Comparison of ENCODE assay signal across 9 cellular contexts in the genomic region with DNA sequence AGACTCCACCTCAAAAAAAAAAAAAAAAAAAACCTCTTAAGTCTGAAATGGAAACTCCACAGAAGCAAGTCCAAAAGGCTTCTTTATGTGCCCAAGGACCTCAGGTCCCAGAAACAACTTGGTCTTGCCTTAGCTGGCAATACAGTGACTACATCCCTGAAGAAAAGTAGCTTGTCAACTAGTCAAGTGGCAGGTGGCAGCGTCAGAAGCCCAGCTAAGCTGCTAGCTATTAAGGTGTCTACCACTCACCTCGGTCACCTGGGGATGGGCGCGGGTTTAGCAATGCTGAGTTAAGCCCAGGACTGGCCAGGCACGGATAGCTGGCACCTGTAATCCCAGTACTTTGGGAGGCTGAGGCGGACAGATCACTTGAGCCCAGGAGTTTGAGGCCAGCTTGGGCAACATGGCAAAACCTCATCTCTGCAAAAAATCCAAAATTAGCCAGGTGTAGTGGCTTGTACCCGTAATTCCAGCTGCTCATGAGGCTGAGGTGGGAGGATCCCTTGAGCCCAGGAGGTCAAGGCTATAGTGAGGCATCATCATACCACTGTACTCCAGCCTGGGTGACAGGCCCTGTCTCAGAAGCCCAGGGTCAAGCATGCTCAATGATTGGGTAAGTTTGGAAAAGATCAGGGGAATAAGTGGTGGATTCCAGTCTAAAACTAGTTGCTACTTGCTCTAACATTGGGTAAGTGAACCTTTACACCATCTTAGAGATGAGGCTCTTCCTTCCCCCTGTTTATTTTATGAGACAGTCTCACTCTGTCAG. TPM values are rescaled to one million over a fixed set of nuclear protein-coding genes. Genes with fewer than 3 reads are reported as not detected.
DNase-seq lines count a peak whose midpoint lies in the region; ATAC-seq, FAIRE-seq and TF ChIP-seq lines count a peak whose summit lies in the region.
"Not testable (repeated sequence)": the region's sequence is repeated elsewhere in the genome, so short reads cannot be mapped to it uniquely, and the experiment has no call there.
"Had no signal": no experiment of that assay in that cellular context is flagged by ENCODE, and none has a peak within 500 bp of the region (broad histone marks: within the 10 kb centered on the region; RNA-seq: fewer than 3 reads in every experiment).

No MANE protein-coding gene starts in this region.

- ATAC-seq in psoas muscle, result peak in 3 of 4 donors; percentile 39 to 51 (median 46)

- CTCF ChIA-PET in RWPE1 (lab: Yijun Ruan, JAX); endothelial cell of umbilical vein (lab: Charles Lee): not testable (repeated sequence)

- DNase-seq in HFFc6, result peak; percentile 45
- DNase-seq in RWPE1 (ENCODE audit: low spot score); endothelial cell of umbilical vein (ENCODE audit: low read depth, low spot score); keratinocyte (ENCODE audit: low read depth, low spot score); psoas muscle: not testable (repeated sequence)
- peak; percentile 32 for DNase-seq in activated CD8-positive, alpha-beta memory T cell treated with anti-CD3 and anti-CD28 coated beads, Interleukin-2, amount 50 U/mL, for 48 hours
- peak; percentile 67 for DNase-seq in mesenteric fat pad (ENCODE audit: low spot score)

- TF ChIP-seq POLR2A in endothelial cell of umbilical vein (IDR thresholded peaks at IDR 0.05; ENCODE audit: low read depth, low read length), result not testable (repeated sequence)

- not testable (repeated sequence) for H4K20me1 ChIP-seq in endothelial cell of umbilical vein (replicated peaks; ENCODE audit: control insufficient read depth, extremely low read depth, insufficient read depth, low read length); keratinocyte (ENCODE audit: control insufficient read depth, extremely low read depth, insufficient read depth, low read length)

- TF ChIP-seq CTCF in HFFc6 (IDR thresholded peaks at IDR 0.05); RWPE1 (conservative IDR thresholded peaks at IDR 0.05; ENCODE audit: low read depth); endothelial cell of umbilical vein (IDR thresholded peaks at IDR 0.05; ENCODE audit: extremely low read depth in 1 of 2, insufficient read depth in 1 of 2, low read depth in 1 of 2, low read length in 2 of 2); keratinocyte (optimal IDR thresholded peaks at IDR 0.05 in 1 of 3, IDR thresholded peaks at IDR 0.05 in 1 of 3, conservative IDR thresholded peaks at IDR 0.05 in 1 of 3; ENCODE audit: extremely low read depth in 1 of 3, insufficient read depth in 2 of 3, low read length in 3 of 3); psoas muscle (IDR thresholded peaks at IDR 0.05): not testable (repeated sequence)

- H3K27ac Mint-ChIP-seq in HFFc6, result not testable (repeated sequence)

- H3K9me1 ChIP-seq in endothelial cell of umbilical vein (replicated peaks; ENCODE audit: control insufficient read depth, extremely low read depth, insufficient read depth, low read length); keratinocyte (ENCODE audit: control insufficient read depth, extremely low read depth, insufficient read depth, low read length): not testable (repeated sequence)

- H2AFZ ChIP-seq in endothelial cell of umbilical vein (ENCODE audit: low read depth, low read length); keratinocyte (ENCODE audit: control insufficient read depth, low read length): not testable (repeated sequence)

- not testable (repeated sequence) for H3K4me2 ChIP-seq in endothelial cell of umbilical vein (ENCODE audit: insufficient read depth, low read length); keratinocyte (ENCODE audit: control insufficient read depth, extremely low read depth, insufficient read depth, low read depth, low read length)

- not testable (repeated sequence) for H3K79me2 ChIP-seq in endothelial cell of umbilical vein (ENCODE audit: control insufficient read depth, insufficient read depth, low read length); keratinocyte (ENCODE audit: control insufficient read depth, insufficient read depth, low read length)

- not testable (repeated sequence) for H3K27me3 Mint-ChIP-seq in HFFc6 (ENCODE audit: insufficient read depth)

- not testable (repeated sequence) for BruUV-seq in endothelial cell of umbilical vein (replicated peaks; lab: Mats Ljungman, UMichigan)

- H3K27ac ChIP-seq in RWPE1 (peak overlapping the region; percentile 59), keratinocyte (ENCODE audit: control insufficient read depth, insufficient read depth, low read length) (peak overlapping the region; percentile 61)
- H3K27ac ChIP-seq in endothelial cell of umbilical vein (ENCODE audit: insufficient read depth, low read depth, low read length); psoas muscle: not testable (repeated sequence)

- H3K36me3 Mint-ChIP-seq in HFFc6 (ENCODE audit: low read depth), result not testable (repeated sequence)

- not testable (repeated sequence) for H3K4me1 Mint-ChIP-seq in HFFc6 (ENCODE audit: low read depth)

- not testable (repeated sequence) for H3K9ac ChIP-seq in endothelial cell of umbilical vein (replicated peaks; ENCODE audit: extremely low read depth, insufficient read depth, low read length); keratinocyte (ENCODE audit: control insufficient read depth, extremely low read depth, insufficient read depth, low read length)

- not testable (repeated sequence) for H3K9me3 Mint-ChIP-seq in HFFc6

- not testable (repeated sequence) for H3K4me1 ChIP-seq in endothelial cell of umbilical vein (ENCODE audit: control insufficient read depth, extremely low read depth, insufficient read depth, low read length); keratinocyte (ENCODE audit: control insufficient read depth, extremely low read depth, insufficient read depth, low read length); psoas muscle

- 80 to 95% (median 82%) methylated on average over 2 to 4 of the region's 7 CpGs for WGBS in psoas muscle, 3 donors

- dilution Hi-C loops in endothelial cell of umbilical vein (cut with MboI; ENCODE audit: extremely low pct_ligation_motif_present, low sequenced_read_pairs); keratinocyte (cut with MboI; ENCODE audit: extremely low pct_ligation_motif_present, low sequenced_read_pairs): not testable (repeated sequence)

- POLR2A ChIA-PET in RWPE1 (lab: Yijun Ruan, JAX; ENCODE audit: low non-redundant PET); endothelial cell of umbilical vein (lab: Charles Lee): not testable (repeated sequence)

- intact Hi-C loops in endothelial cell of umbilical vein (cut with micrococcal nuclease); psoas muscle (cut with DNase I): not testable (repeated sequence)

- not testable (repeated sequence) for H3K4me3 Mint-ChIP-seq in HFFc6

- not testable (repeated sequence) for H3K9me3 ChIP-seq in endothelial cell of umbilical vein (replicated peaks; ENCODE audit: control insufficient read depth, insufficient read depth, low read length); keratinocyte (ENCODE audit: control insufficient read depth, low read depth, low read length); psoas muscle

- peak; percentile 70 for FAIRE-seq in endothelial cell of umbilical vein (lab: Jason Lieb, UNC)
- FAIRE-seq in keratinocyte (lab: Jason Lieb, UNC), result peak; percentile 97

- not testable (repeated sequence) for H3K4me3 ChIP-seq in endothelial cell of umbilical vein (replicated peaks in 1 of 3; ENCODE audit: insufficient read depth in 1 of 3, low read depth in 1 of 3, low read length in 3 of 3); keratinocyte (ENCODE audit: control insufficient read depth in 2 of 3, extremely low read depth in 1 of 3, insufficient read depth in 2 of 3, low read depth in 1 of 3, low read length in 3 of 3); psoas muscle

- H3K36me3 ChIP-seq in endothelial cell of umbilical vein (ENCODE audit: control insufficient read depth in 2 of 2, extremely low read depth in 1 of 2, insufficient read depth in 2 of 2, low read length in 2 of 2); keratinocyte (ENCODE audit: control insufficient read depth in 2 of 2, extremely low read depth in 1 of 2, insufficient read depth in 2 of 2, low read length in 2 of 2); psoas muscle (ENCODE audit: insufficient read depth in 1 of 2, low read depth in 1 of 2): not testable (repeated sequence)

- not testable (repeated sequence) for H3K27me3 ChIP-seq in endothelial cell of umbilical vein (ENCODE audit: control insufficient read depth in 2 of 2, insufficient read depth in 2 of 2, low read length in 2 of 2); keratinocyte (ENCODE audit: control insufficient read depth, extremely low read depth, insufficient read depth, low read length); psoas muscle (ENCODE audit: insufficient read depth in 3 of 3, low read length in 2 of 3)

RNA-seq across cellular contexts. Expression of gene ZP3, which starts 14.6 kb away (rescaled TPM):
- total RNA-seq in HFFc6 (2021; fragmentation: NEBNext Ultra II Directional; extraction: Animal tissue kit (Norgen Biotek cat#: 25700)), result 10 to 100 TPM; 17.5 to 30.4 (median 25.6) TPM
- total RNA-seq in endothelial cell of umbilical vein (0.32 and 4.0 TPM in 2 replicates), mesenteric fat pad (0.87 TPM), psoas muscle (10 to 100 TPM in 1 of 4 donors, 1 to 10 TPM in 1, under 1 TPM in 1, not detected in 1; 0.96 to 12.3 (median 4.0) TPM)
- polyA plus RNA-seq in endothelial cell of umbilical vein (3.0 and 4.3 TPM in 2 replicates), keratinocyte (6.9 to 13.6 TPM (median 7.7 TPM) in 3 replicates), psoas muscle (under 1 TPM; 0.23 to 0.52 (median 0.32) TPM)
- polyA plus RNA-seq in endothelial cell of umbilical vein (2011; cell fraction: cytosol; rRNA removed), result 1.7 and 1.9 TPM in 2 replicates
- 1.4 and 1.7 TPM in 2 replicates for polyA plus RNA-seq in endothelial cell of umbilical vein (2011; cell fraction: nucleus; rRNA removed)
- 2.5 and 4.7 TPM in 2 replicates for polyA plus RNA-seq in endothelial cell of umbilical vein (2012)
- polyA minus RNA-seq in endothelial cell of umbilical vein (2.6 and 6.7 TPM in 2 replicates), keratinocyte (22.5 to 25.0 TPM (median 24.6 TPM) in 3 replicates)
- polyA minus RNA-seq in endothelial cell of umbilical vein (2011; cell fraction: cytosol; rRNA and poly(A)+ RNA removed), result 28.8 TPM
- polyA minus RNA-seq in endothelial cell of umbilical vein (2011; cell fraction: nucleus; rRNA and poly(A)+ RNA removed), result 0.24 and 0.48 TPM in 2 replicates
- 6.0 TPM for polyA plus RNA-seq in keratinocyte (2011; ENCODE audit: low read depth)
- polyA plus RNA-seq in keratinocyte (2011; cell fraction: cytosol; rRNA removed), result 12.2 and 16.7 TPM in 2 replicates
- 7.9 and 10.3 TPM in 2 replicates for polyA plus RNA-seq in keratinocyte (2011; cell fraction: nucleus; rRNA removed)
- polyA plus RNA-seq in keratinocyte (2012; ENCODE audit: low replicate concordance), result 13.7 and 24.8 TPM in 2 replicates
- 14.0 TPM for polyA minus RNA-seq in keratinocyte (2011; cell fraction: cytosol; rRNA and poly(A)+ RNA removed)
- 4.6 and 5.6 TPM in 2 replicates for polyA minus RNA-seq in keratinocyte (2011; cell fraction: nucleus; rRNA and poly(A)+ RNA removed)
- total RNA-seq: HepG2 had no signal
- polyA plus RNA-seq: HepG2 had no signal

RNA-seq across cellular contexts. Expression of gene DTX2, which starts 22.2 kb away (rescaled TPM):
- total RNA-seq in HFFc6 (2021; fragmentation: NEBNext Ultra II Directional; extraction: Animal tissue kit (Norgen Biotek cat#: 25700)), result 10 to 100 TPM; 11.1 to 15.6 (median 12.9) TPM
- total RNA-seq in endothelial cell of umbilical vein (16.7 and 17.1 TPM in 2 replicates), mesenteric fat pad (35.0 TPM), psoas muscle (10 to 100 TPM; 10.5 to 15.7 (median 14.6) TPM)
- polyA plus RNA-seq in endothelial cell of umbilical vein (8.5 and 11.7 TPM in 2 replicates), keratinocyte (15.1 to 25.6 TPM (median 22.4 TPM) in 3 replicates), psoas muscle (10 to 100 TPM; 12.8 to 21.5 (median 18.1) TPM)
- 5.2 and 6.9 TPM in 2 replicates for polyA plus RNA-seq in endothelial cell of umbilical vein (2011; cell fraction: cytosol; rRNA removed)
- polyA plus RNA-seq in endothelial cell of umbilical vein (2011; cell fraction: nucleus; rRNA removed), result 15.1 and 15.2 TPM in 2 replicates
- 7.4 and 9.4 TPM in 2 replicates for polyA plus RNA-seq in endothelial cell of umbilical vein (2012)
- polyA minus RNA-seq in endothelial cell of umbilical vein (5.9 and 10.1 TPM in 2 replicates), keratinocyte (25.7 to 126 TPM (median 28.5 TPM) in 3 replicates)
- 19.4 TPM for polyA minus RNA-seq in endothelial cell of umbilical vein (2011; cell fraction: cytosol; rRNA and poly(A)+ RNA removed)
- 10.9 and 12.9 TPM in 2 replicates for polyA minus RNA-seq in endothelial cell of umbilical vein (2011; cell fraction: nucleus; rRNA and poly(A)+ RNA removed)
- 18.1 TPM for polyA plus RNA-seq in keratinocyte (2011; ENCODE audit: low read depth)
- polyA plus RNA-seq in keratinocyte (2011; cell fraction: cytosol; rRNA removed), result 17.9 and 29.8 TPM in 2 replicates
- polyA plus RNA-seq in keratinocyte (2011; cell fraction: nucleus; rRNA removed), result 63.6 and 98.0 TPM in 2 replicates
- polyA plus RNA-seq in keratinocyte (2012; ENCODE audit: low replicate concordance), result 28.4 and 35.3 TPM in 2 replicates
- polyA minus RNA-seq in keratinocyte (2011; cell fraction: cytosol; rRNA and poly(A)+ RNA removed), result 62.7 TPM
- polyA minus RNA-seq in keratinocyte (2011; cell fraction: nucleus; rRNA and poly(A)+ RNA removed), result 48.5 and 64.7 TPM in 2 replicates

RNA-seq across cellular contexts. Expression of gene SSC4D, which starts 29.8 kb away (rescaled TPM):
- 1 to 10 TPM in 1 of 6 experiments, under 1 TPM in 5; 0.23 to 1.1 (median 0.51) TPM for total RNA-seq in HFFc6 (2021; fragmentation: NEBNext Ultra II Directional; extraction: Animal tissue kit (Norgen Biotek cat#: 25700))
- 0.39 and 0.46 TPM in 2 replicates for total RNA-seq in endothelial cell of umbilical vein
- 0.88 and 1.1 TPM in 2 replicates for polyA plus RNA-seq in endothelial cell of umbilical vein
- polyA plus RNA-seq in endothelial cell of umbilical vein (2011; cell fraction: cytosol; rRNA removed), result 0.59 TPM in 2 replicates
- polyA plus RNA-seq in endothelial cell of umbilical vein (2011; cell fraction: nucleus; rRNA removed), result 0.26 and 0.38 TPM in 2 replicates
- 0.37 and 0.68 TPM in 2 replicates for polyA plus RNA-seq in endothelial cell of umbilical vein (2012)
- polyA minus RNA-seq in endothelial cell of umbilical vein, result 0.30 and 0.53 TPM in 2 replicates
- 1.7 TPM for polyA minus RNA-seq in endothelial cell of umbilical vein (2011; cell fraction: cytosol; rRNA and poly(A)+ RNA removed)
- not detected in 2 replicates for polyA minus RNA-seq in endothelial cell of umbilical vein (2011; cell fraction: nucleus; rRNA and poly(A)+ RNA removed)
- 0.98 to 1.6 TPM (median 1.1 TPM) in 3 replicates for polyA plus RNA-seq in keratinocyte
- polyA plus RNA-seq in keratinocyte (2011; ENCODE audit: low read depth), result not detected
- polyA plus RNA-seq in keratinocyte (2011; cell fraction: cytosol; rRNA removed), result 0.83 and 1.2 TPM in 2 replicates
- polyA plus RNA-seq in keratinocyte (2011; cell fraction: nucleus; rRNA removed), result 1.6 and 2.0 TPM in 2 replicates
- 0.76 and 0.88 TPM in 2 replicates for polyA plus RNA-seq in keratinocyte (2012; ENCODE audit: low replicate concordance)
- polyA minus RNA-seq in keratinocyte, result 0.13 to 0.73 TPM (median 0.48 TPM) in 3 replicates
- polyA minus RNA-seq in keratinocyte (2011; cell fraction: cytosol; rRNA and poly(A)+ RNA removed), result not detected
- 0.39 and 0.53 TPM in 2 replicates for polyA minus RNA-seq in keratinocyte (2011; cell fraction: nucleus; rRNA and poly(A)+ RNA removed)
- total RNA-seq in mesenteric fat pad, result 3.7 TPM
- 1 to 10 TPM in 1 of 4 donors, under 1 TPM in 3; 0.79 to 1.0 (median 0.86) TPM for total RNA-seq in psoas muscle
- polyA plus RNA-seq in psoas muscle, result 1 to 10 TPM; 1.3 to 3.3 (median 2.7) TPM
- total RNA-seq: CD4-positive, CD25-positive, alpha-beta regulatory T cell had no signal
